Comparison of ENCODE assay signal across 9 cellular contexts in genomic region chr7:39709768-39710291, GRCh38.
DNase-seq lines count a peak whose midpoint lies in the region; ATAC-seq, FAIRE-seq and TF ChIP-seq lines count a peak whose summit lies in the region.
"Had no signal": no experiment of that assay in that cellular context is flagged by ENCODE, and none has a peak within 500 bp of the region (broad histone marks: within the 10 kb centered on the region; RNA-seq: fewer than 3 reads in every experiment).

No MANE protein-coding gene starts in this region.

- 20 to 33% methylated on average over 3 of the region's 3 CpGs for WGBS in pancreas, 2 donors

- peak; percentile 74 for ATAC-seq in GM19397 (IDR thresholded peaks at IDR 0.05; ENCODE audit: unreplicated experiment)
- ATAC-seq in pancreas = peak in 3 of 4 donors; percentile 56 to 61 (median 58)
- no peak for ATAC-seq in HG02973 (IDR thresholded peaks at IDR 0.05; ENCODE audit: unreplicated experiment)

- H3K9ac ChIP-seq in Loucy (ENCODE audit: low read depth, low read length, poor library complexity, severe bottlenecking) = no peak overlapping the region
- H3K9ac ChIP-seq: KMS-11 had no signal

- H3K36me3 Mint-ChIP-seq in activated CD4-positive, alpha-beta T cell treated with anti-CD3 and anti-CD28 coated beads, Interleukin-2, amount 10 ng/mL, durations not matched to agents 7 days and 5 days (ENCODE audit: low read depth) = peaks cover 16% of the 10 kb centered on the region

- H3K4me3 ChIP-seq in Loucy (ENCODE audit: low read length, poor library complexity, severe bottlenecking) = no peak overlapping the region
- no peak overlapping the region for H3K4me3 ChIP-seq in pancreas

- POLR2A ChIA-PET in activated CD4-positive, alpha-beta T cell treated with anti-CD3 and anti-CD28 coated beads, Interleukin-2, amount 10 ng/mL, durations not matched to agents 7 days and 5 days (lab: Charles Lee) = interaction anchor here (0.9 kb wide), 1 partner anchor 38 kb away, joined by 3 read pairs; no protein-coding TSS in a partner anchor

- no peak overlapping the region for H3K27ac Mint-ChIP-seq in activated CD4-positive, alpha-beta T cell treated with anti-CD3 and anti-CD28 coated beads, Interleukin-2, amount 10 ng/mL, durations not matched to agents 7 days and 5 days

- no peaks in the 10 kb centered on the region for H3K9me2 ChIP-seq in Loucy (replicated peaks; ENCODE audit: low read depth, low read length)

- H3K27ac ChIP-seq in pancreas = no peak overlapping the region
- H3K27ac ChIP-seq: KMS-11 had no signal

- peaks cover 13% of the 10 kb centered on the region; the same call in 1 of the 2 replicates for H3K9me3 ChIP-seq in Loucy (ENCODE audit: insufficient read depth, low read depth, low read length)
- H3K9me3 ChIP-seq in pancreas = no peaks in the 10 kb centered on the region

- peaks cover 21% of the 10 kb centered on the region for H3K9me3 Mint-ChIP-seq in activated CD4-positive, alpha-beta T cell treated with anti-CD3 and anti-CD28 coated beads, Interleukin-2, amount 10 ng/mL, durations not matched to agents 7 days and 5 days

- CTCF ChIA-PET in activated CD4-positive, alpha-beta T cell treated with anti-CD3 and anti-CD28 coated beads, Interleukin-2, amount 10 ng/mL, durations not matched to agents 7 days and 5 days (lab: Charles Lee) = interaction anchor here (1.3 kb wide), 1 partner anchor 15 kb away, joined by 3 read pairs; no protein-coding TSS in a partner anchor

- H3K27me3 ChIP-seq in Loucy (ENCODE audit: insufficient read depth, low read length, poor library complexity, severe bottlenecking) = no peaks in the 10 kb centered on the region
- no peaks in the 10 kb centered on the region for H3K27me3 ChIP-seq in pancreas

- DNase-seq in dermis blood vessel endothelial cell (peak; percentile 58), pancreas (peak in 1 of 6 donors; percentile 21), KG1 (lab: John Stamatoyannopoulos, UW) (no peak), EL (no peak)
- DNase-seq in activated CD4-positive, alpha-beta T cell treated with anti-CD3 and anti-CD28 coated beads, Interleukin-2, amount 10 ng/mL, durations not matched to agents 7 days and 5 days = no peak

- no peaks in the 10 kb centered on the region for H4K20me1 ChIP-seq in Loucy (ENCODE audit: insufficient read depth, low read length, poor library complexity, severe bottlenecking)

- TF ChIP-seq CTCF in Loucy (conservative IDR thresholded peaks at IDR 0.05; ENCODE audit: low read length) (no peak), pancreas (IDR thresholded peaks at IDR 0.05) (no peak)

- no peaks in the 10 kb centered on the region for H3K79me2 ChIP-seq in Loucy (ENCODE audit: insufficient read depth, low read length)

- no peak overlapping the region for H2AFZ ChIP-seq in Loucy (ENCODE audit: low read length)

- no peaks in the 10 kb centered on the region for H3K27me3 Mint-ChIP-seq in activated CD4-positive, alpha-beta T cell treated with anti-CD3 and anti-CD28 coated beads, Interleukin-2, amount 10 ng/mL, durations not matched to agents 7 days and 5 days

- FAIRE-seq in pancreas (lab: Jason Lieb, UNC) = no peak

- H3K4me1 ChIP-seq in Loucy (ENCODE audit: insufficient read depth, low read length, poor library complexity, severe bottlenecking) = peaks cover 19% of the 10 kb centered on the region
- H3K4me1 ChIP-seq in pancreas = no peaks in the 10 kb centered on the region

- peak overlapping the region; percentile 60 for H3K4me2 ChIP-seq in Loucy (ENCODE audit: low read depth, low read length, poor library complexity, severe bottlenecking)
- H3K4me2 ChIP-seq: KMS-11 had no signal

- peaks cover 1% of the 10 kb centered on the region for H3K4me1 Mint-ChIP-seq in activated CD4-positive, alpha-beta T cell treated with anti-CD3 and anti-CD28 coated beads, Interleukin-2, amount 10 ng/mL, durations not matched to agents 7 days and 5 days

- peaks cover 8% of the 10 kb centered on the region; the same call in 1 of the 2 replicates for H3K36me3 ChIP-seq in Loucy (ENCODE audit: insufficient read depth, low read length)
- peaks cover 0 to 5% (median 0%) of the 10 kb centered on the region in 3 donors for H3K36me3 ChIP-seq in pancreas

- peaks cover 2% of the 10 kb centered on the region; the same call in 1 of the 2 replicates for H3F3A ChIP-seq in Loucy (ENCODE audit: low read depth)

- no peak overlapping the region for H3K4me3 Mint-ChIP-seq in activated CD4-positive, alpha-beta T cell treated with anti-CD3 and anti-CD28 coated beads, Interleukin-2, amount 10 ng/mL, durations not matched to agents 7 days and 5 days

- intact Hi-C loops in pancreas (cut with DNase I) = no loop called here
